25 cellular contexts compared by ENCODE assay signal in the genomic region with DNA sequence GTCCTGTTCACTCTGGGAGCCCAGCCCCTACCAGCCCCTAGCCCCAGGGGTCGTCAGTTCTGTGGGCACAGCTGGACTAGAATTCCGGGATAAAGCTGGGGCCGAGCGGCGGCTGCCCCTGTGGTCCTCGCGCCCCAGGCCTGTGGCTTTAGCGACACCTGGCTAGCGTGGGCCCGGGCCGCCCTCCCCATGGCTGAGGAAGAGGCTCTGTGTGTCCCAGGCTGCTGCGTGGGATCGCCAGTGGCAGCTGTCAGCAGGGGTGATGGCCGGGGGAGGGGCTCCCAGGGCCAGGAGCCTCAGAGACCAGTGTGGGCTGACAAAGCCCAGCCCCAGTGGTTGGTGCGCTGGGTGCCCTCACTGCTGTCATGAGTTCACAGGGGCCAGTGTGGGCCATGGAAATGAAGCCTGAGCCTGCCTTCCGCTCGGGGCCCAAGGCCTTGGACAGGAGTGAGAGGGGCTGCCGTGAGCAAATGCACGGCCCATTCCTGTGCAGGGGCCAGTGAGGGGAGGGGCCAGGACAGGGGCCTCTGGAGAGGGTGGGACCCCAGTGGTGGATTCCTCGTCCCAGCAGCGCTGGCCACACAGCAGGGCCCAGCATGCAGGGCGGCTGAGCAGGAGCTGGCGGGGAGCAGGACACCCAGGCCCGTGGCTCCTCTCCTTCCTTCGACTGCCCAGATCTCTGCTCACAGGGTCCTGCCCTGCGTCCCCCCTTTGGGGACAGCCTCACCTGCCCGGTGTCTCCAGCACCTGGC. TPM values are rescaled to one million over a fixed set of nuclear protein-coding genes. Genes with fewer than 3 reads are reported as not detected.
A peak's percentile ranks its signal among the peaks of the same experiment; 100 is the strongest.
DNase-seq lines count a peak whose midpoint lies in the region; ATAC-seq, FAIRE-seq and TF ChIP-seq lines count a peak whose summit lies in the region.
"Had no signal": no experiment of that assay in that cellular context is flagged by ENCODE, and none has a peak within 500 bp of the region (broad histone marks: within the 10 kb centered on the region; RNA-seq: fewer than 3 reads in every experiment).

No MANE protein-coding gene starts in this region.

- FAIRE-seq in H54 (lab: Jason Lieb, UNC), result no peak
- FAIRE-seq: A204.1 had no signal

- DNase-seq in activated T-cell treated with anti-CD3 and anti-CD28 coated beads, Interleukin-2, amount 50 U/mL, for 72 hours, result no peak
- DNase-seq in activated T-cell treated with anti-CD3 and anti-CD28 coated beads for 4 hours, result no peak
- DNase-seq in SK-N-MC (ENCODE audit: low read depth, low spot score), result no peak
- no peak for DNase-seq in glutamatergic neuron
- no peak for DNase-seq in spleen
- DNase-seq in NAMALWA (ENCODE audit: low spot score), result no peak
- no peak for DNase-seq in H54 (ENCODE audit: insufficient read length, low spot score)
- DNase-seq: activated CD4-positive, alpha-beta memory T cell treated with anti-CD3 and anti-CD28 coated beads for 36 hours; activated naive CD4-positive, alpha-beta T cell treated with Interleukin-2 at 50 U/mL for 16 hours; C1 segment of cervical spinal cord; cerebellar nuclear complex; DMS 273 treated with DMSO at 0.1 percent for 48 hours; effector CD4-positive, alpha-beta T cell; KBM-7; kidney glomerular epithelial cell; natural killer cell; NCI-H146; stimulated activated CD4-positive, alpha-beta T cell treated with anti-CD3 and anti-CD28 coated beads, Interleukin-4, amount 100 ng/mL, for 24 hours had no signal

- peak overlapping the region; percentile 20 for H3K27ac Mint-ChIP-seq in activated T-cell treated with anti-CD3 and anti-CD28 coated beads, Interleukin-2, amount 50 U/mL, for 72 hours
- peak overlapping the region; percentile 49 for H3K27ac Mint-ChIP-seq in glutamatergic neuron (ENCODE audit: unreplicated experiment)
- H3K27ac Mint-ChIP-seq: activated CD4-positive, alpha-beta memory T cell treated with anti-CD3 and anti-CD28 coated beads for 36 hours; T-helper 1 cell treated with Interleukin-12 subunit alpha and Interleukin-12 subunit beta and Interleukin-4 antibody, amounts not matched to agents 30 μg/mL and 1 μg/mL, for 36 hours had no signal

- H3K4me3 Mint-ChIP-seq in activated T-cell treated with anti-CD3 and anti-CD28 coated beads, Interleukin-2, amount 50 U/mL, for 72 hours, result no peak overlapping the region
- H3K4me3 Mint-ChIP-seq in glutamatergic neuron (ENCODE audit: unreplicated experiment), result peak overlapping the region; percentile 77
- H3K4me3 Mint-ChIP-seq: activated CD4-positive, alpha-beta memory T cell treated with anti-CD3 and anti-CD28 coated beads for 36 hours; natural killer cell; T-helper 1 cell treated with Interleukin-12 subunit alpha and Interleukin-12 subunit beta and Interleukin-4 antibody, amounts not matched to agents 30 μg/mL and 1 μg/mL, for 36 hours; WTC11 had no signal

- H3K4me1 Mint-ChIP-seq in activated T-cell treated with anti-CD3 and anti-CD28 coated beads, Interleukin-2, amount 50 U/mL, for 72 hours (ENCODE audit: low read depth), result peaks cover 46% of the 10 kb centered on the region
- H3K4me1 Mint-ChIP-seq in glutamatergic neuron (ENCODE audit: low read depth, unreplicated experiment), result peaks cover 30% of the 10 kb centered on the region

- TF ChIP-seq POLR2A in spleen (IDR thresholded peaks at IDR 0.05) (no peak), H54 (IDR thresholded peaks at IDR 0.05; ENCODE audit: low read depth, low read length) (no peak)

- intact Hi-C loops in spleen (cut with DNase I; ENCODE audit: low total_unique reads), result no loop called here

- ATAC-seq in activated T-cell treated with anti-CD3 and anti-CD28 coated beads, Interleukin-2, amount 50 U/mL, for 72 hours (replicated peaks in 1 of 2), result no peak
- ATAC-seq in GM18502 (IDR thresholded peaks at IDR 0.05; ENCODE audit: poor library complexity, unreplicated experiment), result no peak
- ATAC-seq: gastroesophageal sphincter, natural killer cell had no signal

- peaks cover 79 to 99% (median 99%) of the 10 kb centered on the region in 6 donors for H3K4me1 ChIP-seq in spleen

- no peaks in the 10 kb centered on the region for H3K9me3 Mint-ChIP-seq in activated T-cell treated with anti-CD3 and anti-CD28 coated beads, Interleukin-2, amount 50 U/mL, for 72 hours
- H3K9me3 Mint-ChIP-seq in glutamatergic neuron (ENCODE audit: unreplicated experiment), result peaks cover 7% of the 10 kb centered on the region
- H3K9me3 Mint-ChIP-seq: activated CD4-positive, alpha-beta memory T cell treated with anti-CD3 and anti-CD28 coated beads for 36 hours; natural killer cell; T-helper 1 cell treated with Interleukin-12 subunit alpha and Interleukin-12 subunit beta and Interleukin-4 antibody, amounts not matched to agents 30 μg/mL and 1 μg/mL, for 36 hours; WTC11 had no signal

- H3K9ac ChIP-seq in SK-N-MC (ENCODE audit: insufficient read length), result no peak overlapping the region

- no peaks in the 10 kb centered on the region for H3K27me3 Mint-ChIP-seq in activated T-cell treated with anti-CD3 and anti-CD28 coated beads, Interleukin-2, amount 50 U/mL, for 72 hours (ENCODE audit: low read depth)
- H3K27me3 Mint-ChIP-seq in glutamatergic neuron (ENCODE audit: unreplicated experiment), result peaks cover 8% of the 10 kb centered on the region
- H3K27me3 Mint-ChIP-seq: activated CD4-positive, alpha-beta memory T cell treated with anti-CD3 and anti-CD28 coated beads for 36 hours had no signal

- H3K9me3 ChIP-seq in SK-N-MC (ENCODE audit: low read depth, low read length) (no peaks in the 10 kb centered on the region), spleen (no peaks in the 10 kb centered on the region)
- H3K9me3 ChIP-seq: esophagus muscularis mucosa, gastroesophageal sphincter had no signal

- WGBS in spleen, 5 donors, result 77 to 87% (median 81%) methylated on average over 15 to 27 of the region's 27 CpGs

- H3K36me3 ChIP-seq in SK-N-MC (ENCODE audit: insufficient read depth, low read length) (no peaks in the 10 kb centered on the region), spleen (no peaks in the 10 kb centered on the region)
- H3K36me3 ChIP-seq: esophagus muscularis mucosa, gastroesophageal sphincter had no signal

- TF ChIP-seq CTCF in glutamatergic neuron (IDR thresholded peaks at IDR 0.05; ENCODE audit: partially characterized antibody, unreplicated experiment) (no peak), spleen (IDR thresholded peaks at IDR 0.05 in 8 of 11, conservative IDR thresholded peaks at IDR 0.05 in 3 of 11) (no peak)

- H3K27ac ChIP-seq in SK-N-MC, result 0 out of 2 replicates have a peak overlapping the region, but pooled peaks have one; percentile 26
- peak overlapping the region in 6 of 8 donors; percentile 14 to 59 (median 32) for H3K27ac ChIP-seq in spleen
- H3K27ac ChIP-seq: esophagus muscularis mucosa, gastroesophageal sphincter had no signal

- no peaks in the 10 kb centered on the region for H3K36me3 Mint-ChIP-seq in activated T-cell treated with anti-CD3 and anti-CD28 coated beads, Interleukin-2, amount 50 U/mL, for 72 hours (ENCODE audit: insufficient read depth in 2 of 2)
- no peaks in the 10 kb centered on the region for H3K36me3 Mint-ChIP-seq in glutamatergic neuron (ENCODE audit: unreplicated experiment)
- H3K36me3 Mint-ChIP-seq: activated CD4-positive, alpha-beta memory T cell treated with anti-CD3 and anti-CD28 coated beads for 36 hours; natural killer cell; WTC11 had no signal

- H3K4me3 ChIP-seq in SK-N-MC, result no peak overlapping the region
- no peak overlapping the region for H3K4me3 ChIP-seq in spleen
- H3K4me3 ChIP-seq: esophagus muscularis mucosa, gastroesophageal sphincter, smooth muscle cell had no signal

- H3K27me3 ChIP-seq in spleen (replicated peaks in 1 of 7), result no peaks in the 10 kb centered on the region
- H3K27me3 ChIP-seq: esophagus muscularis mucosa, gastroesophageal sphincter had no signal

RNA-seq across cellular contexts. Expression of a gene that starts 11.4 kb away (rescaled TPM):
- total RNA-seq in activated T-cell treated with anti-CD3 and anti-CD28 coated beads, Interleukin-2, amount 50 U/mL, for 72 hours, result 10 to 100 TPM; 37.0 to 42.7 TPM
- 211 TPM for total RNA-seq in glutamatergic neuron (ENCODE audit: unreplicated experiment)
- total RNA-seq in spleen, result 100 to 1,000 TPM in 1 of 7 donors, 10 to 100 TPM in 6; 28.3 to 161 (median 60.4) TPM
- 10 to 100 TPM; 14.3 to 40.3 (median 22.3) TPM for polyA plus RNA-seq in spleen
